21 cellular contexts compared by ENCODE assay signal in genomic region chr14:50103558-50103957, GRCh38. TPM values are rescaled to one million over a fixed set of nuclear protein-coding genes. Genes with fewer than 3 reads are reported as not detected.
DNase-seq lines count a peak whose midpoint lies in the region; ATAC-seq and TF ChIP-seq lines count a peak whose summit lies in the region.
"Had no signal": no experiment of that assay in that cellular context is flagged by ENCODE, and none has a peak within 500 bp of the region (broad histone marks: within the 10 kb centered on the region; RNA-seq: fewer than 3 reads in every experiment).

No MANE protein-coding gene starts in this region.

- POLR2A ChIA-PET in activated CD4-positive, alpha-beta T cell treated with anti-CD3 and anti-CD28 coated beads for 36 hours (lab: Charles Lee): interaction anchor here (0.6 to 0.7 kb wide), 2 partner anchors 9 to 22 kb away, joined by 3 to 7 read pairs; no protein-coding TSS in a partner anchor
- POLR2A ChIA-PET in T-cell (lab: Charles Lee): interaction anchor here (0.6 kb wide), 2 partner anchors 10 to 76 kb away, joined by 3 read pairs; no protein-coding TSS in a partner anchor

- peak overlapping the region; percentile 83 for H3K27ac Mint-ChIP-seq in activated CD4-positive, alpha-beta T cell treated with anti-CD3 and anti-CD28 coated beads for 36 hours
- H3K27ac Mint-ChIP-seq in T-cell (peak overlapping the region; percentile 84 to 89), chondrocyte (ENCODE audit: unreplicated experiment) (peak overlapping the region; percentile 6)

- peak overlapping the region; percentile 64 for H3K4me3 Mint-ChIP-seq in activated CD4-positive, alpha-beta T cell treated with anti-CD3 and anti-CD28 coated beads for 36 hours
- H3K4me3 Mint-ChIP-seq in T-cell (peak overlapping the region; percentile 37 to 64 (median 63)), chondrocyte (ENCODE audit: unreplicated experiment) (no peak overlapping the region)

- no peaks in the 10 kb centered on the region for H3K27me3 ChIP-seq in rectal smooth muscle tissue (ENCODE audit: control insufficient read depth, insufficient read depth, low read length)
- H3K27me3 ChIP-seq: ascending aorta, BLaER1, SJCRH30 had no signal

- no peak for TF ChIP-seq CTCF in chondrocyte (IDR thresholded peaks at IDR 0.05)

- H3K4me1 ChIP-seq in rectal smooth muscle tissue (ENCODE audit: control insufficient read depth, insufficient read depth, low read length): no peaks in the 10 kb centered on the region
- H3K4me1 ChIP-seq: ascending aorta, BLaER1, SJCRH30 had no signal

- peaks cover 48% of the 10 kb centered on the region for H3K4me1 Mint-ChIP-seq in activated CD4-positive, alpha-beta T cell treated with anti-CD3 and anti-CD28 coated beads for 36 hours
- peaks cover 41 to 52% (median 49%) of the 10 kb centered on the region in 3 donors for H3K4me1 Mint-ChIP-seq in T-cell
- H3K4me1 Mint-ChIP-seq in chondrocyte (ENCODE audit: low read depth): peaks cover 10% of the 10 kb centered on the region

- no peaks in the 10 kb centered on the region for H3K27me3 Mint-ChIP-seq in activated CD4-positive, alpha-beta T cell treated with anti-CD3 and anti-CD28 coated beads for 36 hours
- no peaks in the 10 kb centered on the region for H3K27me3 Mint-ChIP-seq in T-cell
- H3K27me3 Mint-ChIP-seq in chondrocyte (ENCODE audit: low read depth): no peaks in the 10 kb centered on the region

- H3K27ac ChIP-seq in rectal smooth muscle tissue (ENCODE audit: low read depth, low read length): no peak overlapping the region
- H3K27ac ChIP-seq: BLaER1, SJCRH30 had no signal

- ATAC-seq in activated CD4-positive, alpha-beta T cell treated with anti-CD3 and anti-CD28 coated beads for 36 hours: no peak
- ATAC-seq in T-cell (replicated peaks in 1 of 4) (no peak), HG03280 (IDR thresholded peaks at IDR 0.05; ENCODE audit: unreplicated experiment) (no peak)
- ATAC-seq: activated CD4-positive, CD25-positive, alpha-beta regulatory T cell treated with anti-CD3 and anti-CD28 coated beads, Interleukin-2, amount 50 U/mL, for 24 hours had no signal

- intact Hi-C loops in activated CD4-positive, alpha-beta T cell treated with anti-CD3 and anti-CD28 coated beads for 36 hours (cut with DNase I, micrococcal nuclease): no loop called here

- H3K9me3 Mint-ChIP-seq in activated CD4-positive, alpha-beta T cell treated with anti-CD3 and anti-CD28 coated beads for 36 hours (ENCODE audit: low read depth): no peaks in the 10 kb centered on the region
- H3K9me3 Mint-ChIP-seq in T-cell (no peaks in the 10 kb centered on the region), chondrocyte (ENCODE audit: low read depth) (no peaks in the 10 kb centered on the region)

- DNase-seq in activated CD4-positive, alpha-beta T cell treated with anti-CD3 and anti-CD28 coated beads for 36 hours: no peak
- no peak for DNase-seq in activated CD4-positive, alpha-beta T cell treated with anti-CD3 and anti-CD28 coated beads for 48 hours
- DNase-seq in T-cell (no peak), chondrocyte (ENCODE audit: low spot score) (no peak)
- no peak for DNase-seq in effector CD4-positive, alpha-beta T cell
- DNase-seq in activated CD8-positive, alpha-beta memory T cell treated with anti-CD3 and anti-CD28 coated beads, Interleukin-2, amount 50 U/mL, for 48 hours: no peak
- DNase-seq: hippocampal formation; Kasumi-1; kidney; NCI-H1092; NCI-H2081 treated with DMSO at 0.1 percent for 48 hours; NCI-H524 treated with DMSO at 0.1 percent for 48 hours; SJCRH30; stimulated activated CD4-positive, alpha-beta T cell treated with anti-CD3 and anti-CD28 coated beads, Interleukin-4, amount 100 ng/mL, for 4 hours; T1000 had no signal

- CTCF ChIA-PET in activated CD4-positive, alpha-beta T cell treated with anti-CD3 and anti-CD28 coated beads for 36 hours (lab: Charles Lee): interaction anchor here (0.9 to 5.8 kb wide), 17 partner anchors 7 to 428 kb away, joined by 3 to 80 read pairs (median 9); partner anchors contain the start of gene NEMF
- CTCF ChIA-PET in T-cell (lab: Charles Lee): interaction anchor here (0.6 to 2.9 kb wide), 12 partner anchors 18 to 251 kb away, joined by 3 to 22 read pairs (median 6); partner anchors contain the start of gene NEMF (in 2 of the 2)

- no peak overlapping the region for H3K4me3 ChIP-seq in rectal smooth muscle tissue (ENCODE audit: low read length)
- H3K4me3 ChIP-seq: ascending aorta, BLaER1, SJCRH30, skin epidermis had no signal

- peaks cover 14% of the 10 kb centered on the region for H3K36me3 Mint-ChIP-seq in activated CD4-positive, alpha-beta T cell treated with anti-CD3 and anti-CD28 coated beads for 36 hours (ENCODE audit: low read depth)
- H3K36me3 Mint-ChIP-seq in T-cell: peaks cover 9% of the 10 kb centered on the region
- H3K36me3 Mint-ChIP-seq in chondrocyte (ENCODE audit: low read depth): peaks cover 5% of the 10 kb centered on the region

- H3K36me3 ChIP-seq in rectal smooth muscle tissue (ENCODE audit: control insufficient read depth, insufficient read depth, low read length): peaks cover 3% of the 10 kb centered on the region
- H3K36me3 ChIP-seq: ascending aorta had no signal

- peak overlapping the region; percentile 13 for H3K9ac ChIP-seq in rectal smooth muscle tissue (ENCODE audit: low read length)
- H3K9ac ChIP-seq: BLaER1 had no signal

RNA-seq across cellular contexts. Expression of gene VCPKMT, which starts 12.8 kb away (rescaled TPM):
- 10 to 100 TPM in 1 of 2 experiments, 1 to 10 TPM in 1; 6.6 to 10.4 TPM for total RNA-seq in activated CD4-positive, alpha-beta T cell treated with anti-CD3 and anti-CD28 coated beads for 36 hours
- total RNA-seq in T-cell (10 to 100 TPM; 16.3 to 24.4 (median 18.3) TPM), chondrocyte (9.3 to 10.4 TPM (median 9.7 TPM) in 3 replicates)
- total RNA-seq: ascending aorta had no signal

Comparison
In these comparisons a context has a peak if more than half of its experiments do, and no peak if none do; other contexts are left out.
1. H3K27ac Mint-ChIP-seq: peak in every context shown above with its lines; median percentile 86 in T-cell; 83 in activated CD4-positive, alpha-beta T cell treated with anti-CD3 and anti-CD28 coated beads for 36 hours; 6 in chondrocyte.